In genomic region chr17:4214142-4214541, GRCh38 we compare ENCODE assay signal across 15 cellular contexts.
"Had no signal": no experiment of that assay in that cellular context is flagged by ENCODE, and none has a peak within 500 bp of the region (broad histone marks: within the 10 kb centered on the region; RNA-seq: fewer than 3 reads in every experiment).

No MANE protein-coding gene starts in this region.

- H3K27ac ChIP-seq: skin epidermis, tibial nerve had no signal

- H3K9me3 ChIP-seq: tibial nerve, vagina had no signal

- DNase-seq: activated CD4-positive, alpha-beta memory T cell treated with anti-CD3 and anti-CD28 coated beads for 36 hours; activated CD8-positive, alpha-beta memory T cell treated with anti-CD3 and anti-CD28 coated beads, Interleukin-2, amount 10 ng/mL, durations not matched to agents 7 days and 5 days; activated naive CD4-positive, alpha-beta T cell treated with anti-CD3 and anti-CD28 coated beads for 36 hours; activated naive CD8-positive, alpha-beta T cell treated with anti-CD3 and anti-CD28 coated beads, Interleukin-2, amount 50 U/mL, for 24 hours; activated T-cell treated with anti-CD3 and anti-CD28 coated beads, Interleukin-2, amount 50 U/mL, for 1 hour; aorta; hippocampal formation; stimulated activated CD4-positive, alpha-beta T cell treated with anti-CD3 and anti-CD28 coated beads, Interleukin-15, amount 100 ng/mL, for 24 hours; stimulated activated CD4-positive, alpha-beta T cell treated with anti-CD3 and anti-CD28 coated beads, Interleukin-4, amount 100 ng/mL, for 1 hour; stimulated activated naive B cell treated with anti-CD40 and anti-IgM and Interleukin-4, amounts not matched to agents 10 μg/mL and 1 μg/mL and 100 μg/mL, for 72 hours; SW 1271; T-helper 9 cell had no signal

- ATAC-seq: activated CD8-positive, alpha-beta memory T cell treated with anti-CD3 and anti-CD28 coated beads, Interleukin-2, amount 10 ng/mL, durations not matched to agents 7 days and 5 days; activated naive CD8-positive, alpha-beta T cell treated with anti-CD3 and anti-CD28 coated beads, Interleukin-2, amount 50 U/mL, for 24 hours; stimulated activated naive B cell treated with anti-CD40 and anti-IgM and Interleukin-4, amounts not matched to agents 10 μg/mL and 1 μg/mL and 100 μg/mL, for 72 hours had no signal

- H3K27me3 ChIP-seq: tibial nerve, vagina had no signal

- H3K4me3 ChIP-seq: skin epidermis, tibial nerve, vagina had no signal
